Comparison of ENCODE assay signal across 33 cellular contexts in the genomic region with DNA sequence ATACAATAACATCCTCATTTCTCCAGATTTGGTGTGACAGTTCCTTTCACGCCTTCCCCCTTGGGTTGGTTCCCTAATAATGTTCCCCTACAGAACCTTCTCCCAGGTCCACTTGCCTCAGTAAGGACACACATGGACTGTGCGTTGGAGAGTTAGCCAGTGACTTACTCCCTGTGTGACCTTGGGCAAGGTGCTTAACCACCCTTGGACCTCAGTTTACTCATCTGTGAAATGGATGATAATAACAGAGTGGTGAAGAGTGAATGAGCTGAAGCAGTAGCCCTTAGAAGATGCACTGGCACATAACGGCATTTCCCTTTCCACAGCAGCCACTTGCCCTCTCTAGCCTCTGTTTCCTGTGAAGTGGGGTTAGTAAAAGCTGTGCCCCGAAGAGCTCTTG.
"Had no signal": no experiment of that assay in that cellular context is flagged by ENCODE, and none has a peak within 500 bp of the region (broad histone marks: within the 10 kb centered on the region; RNA-seq: fewer than 3 reads in every experiment).

No MANE protein-coding gene starts in this region.

- ATAC-seq: esophagus mucosa, heart left ventricle, left lobe of liver, lower lobe of right lung, mucosa of descending colon, pancreas, T-helper 17 cell had no signal

- H3K9me3 ChIP-seq: lower lobe of right lung, mucosa of descending colon, neutrophil, pancreas, prostate gland, suprapubic skin, transverse colon had no signal

- H3K4me3 Mint-ChIP-seq: activated CD4-positive, alpha-beta memory T cell treated with anti-CD3 and anti-CD28 coated beads for 36 hours; activated CD4-positive, alpha-beta T cell treated with anti-CD3 and anti-CD28 coated beads, Interleukin-2, amount 10 ng/mL, durations not matched to agents 24 days and 14 days; activated naive CD4-positive, alpha-beta T cell treated with anti-CD3 and anti-CD28 coated beads, Interleukin-2, amount 10 ng/mL, durations not matched to agents 7 days and 5 days; activated naive CD8-positive, alpha-beta T cell treated with anti-CD3 and anti-CD28 coated beads, Interleukin-2, amount 10 ng/mL, durations not matched to agents 7 days and 5 days; activated T-helper 1 cell treated with anti-CD3 and anti-CD28 coated beads, Interleukin-12 subunit alpha, Interleukin-12 subunit beta, Interleukin-2, Interleukin-4 antibody, amounts not matched to agents 30 ng/mL and 10 ng/mL and 1 ng/mL, durations not matched to agents 14 hours and 24 hours and 36 hours; dendritic cell treated with granulocyte-macrophage colony-stimulating factor and Interleukin-4, amounts not matched to agents 40 ng/mL and 50 ng/mL, for 4 days; endodermal cell; natural killer cell treated with Interleukin-12 subunit alpha and Interleukin-12 subunit beta and Interleukin-15 and Interleukin-18, amount 100 ng/mL, for 72 hours; T-helper 17 cell had no signal

- H3K4me1 ChIP-seq: heart left ventricle, lower lobe of right lung, pancreas, prostate gland, suprapubic skin, transverse colon had no signal

- H3K27ac Mint-ChIP-seq: activated CD4-positive, alpha-beta memory T cell treated with anti-CD3 and anti-CD28 coated beads for 36 hours; activated CD4-positive, alpha-beta T cell treated with anti-CD3 and anti-CD28 coated beads, Interleukin-2, amount 10 ng/mL, durations not matched to agents 24 days and 14 days; activated naive CD4-positive, alpha-beta T cell treated with anti-CD3 and anti-CD28 coated beads, Interleukin-2, amount 10 ng/mL, durations not matched to agents 7 days and 5 days; activated naive CD8-positive, alpha-beta T cell treated with anti-CD3 and anti-CD28 coated beads, Interleukin-2, amount 10 ng/mL, durations not matched to agents 7 days and 5 days; activated T-helper 1 cell treated with anti-CD3 and anti-CD28 coated beads, Interleukin-12 subunit alpha, Interleukin-12 subunit beta, Interleukin-2, Interleukin-4 antibody, amounts not matched to agents 30 ng/mL and 10 ng/mL and 1 ng/mL, durations not matched to agents 14 hours and 24 hours and 36 hours; dendritic cell treated with granulocyte-macrophage colony-stimulating factor and Interleukin-4, amounts not matched to agents 40 ng/mL and 50 ng/mL, for 4 days; endodermal cell; natural killer cell treated with Interleukin-12 subunit alpha and Interleukin-12 subunit beta and Interleukin-15 and Interleukin-18, amount 100 ng/mL, for 72 hours; T-helper 17 cell had no signal

- FAIRE-seq: pancreas had no signal

- H3K36me3 ChIP-seq: heart left ventricle, lower lobe of right lung, neutrophil, pancreas, prostate gland, suprapubic skin, transverse colon, WERI-Rb-1 had no signal

- DNase-seq: activated CD4-positive, alpha-beta memory T cell treated with anti-CD3 and anti-CD28 coated beads for 36 hours; activated CD4-positive, alpha-beta T cell treated with anti-CD3 and anti-CD28 coated beads, Interleukin-2, amount 10 ng/mL, durations not matched to agents 24 days and 14 days; activated CD4-positive, CD25-positive, alpha-beta regulatory T cell treated with anti-CD3 and anti-CD28 coated beads, Interleukin-2, amount 50 U/mL, for 72 hours; activated CD8-positive, alpha-beta memory T cell treated with anti-CD3 and anti-CD28 coated beads, Interleukin-2, amount 50 U/mL, for 4 hours; activated gamma-delta T cell; activated naive CD4-positive, alpha-beta T cell treated with anti-CD3 and anti-CD28 coated beads, Interleukin-2, amount 10 ng/mL, durations not matched to agents 7 days and 5 days; activated naive CD8-positive, alpha-beta T cell treated with anti-CD3 and anti-CD28 coated beads, Interleukin-2, amount 10 ng/mL, durations not matched to agents 7 days and 5 days; activated T-cell treated with anti-CD3 and anti-CD28 coated beads, Interleukin-2, amount 50 U/mL, for 1 hour; central memory CD4-positive, alpha-beta T cell; endodermal cell; foreskin fibroblast; heart left ventricle; kidney glomerular epithelial cell; lower lobe of right lung; mucosa of descending colon; pancreas; retina; stimulated activated CD4-positive, alpha-beta T cell treated with anti-CD3 and anti-CD28 coated beads, Interleukin-1b, Interleukin-23, amount 100 ng/mL, for 48 hours; stimulated activated naive CD4-positive, alpha-beta T cell; SW 1271; T-helper 17 cell; T1000; transverse colon had no signal

- H3K27ac ChIP-seq: heart left ventricle, lower lobe of right lung, neutrophil, pancreas, prostate gland, suprapubic skin, transverse colon, WERI-Rb-1 had no signal

- H3K36me3 Mint-ChIP-seq: activated CD4-positive, alpha-beta memory T cell treated with anti-CD3 and anti-CD28 coated beads for 36 hours; activated naive CD4-positive, alpha-beta T cell treated with anti-CD3 and anti-CD28 coated beads, Interleukin-2, amount 10 ng/mL, durations not matched to agents 7 days and 5 days; activated naive CD8-positive, alpha-beta T cell treated with anti-CD3 and anti-CD28 coated beads, Interleukin-2, amount 10 ng/mL, durations not matched to agents 7 days and 5 days; natural killer cell treated with Interleukin-12 subunit alpha and Interleukin-12 subunit beta and Interleukin-15 and Interleukin-18, amount 100 ng/mL, for 72 hours had no signal

- H3K27me3 ChIP-seq: heart left ventricle, pancreas, suprapubic skin, transverse colon had no signal

- H3K9me3 Mint-ChIP-seq: activated CD4-positive, alpha-beta T cell treated with anti-CD3 and anti-CD28 coated beads, Interleukin-2, amount 10 ng/mL, durations not matched to agents 24 days and 14 days; activated T-helper 1 cell treated with anti-CD3 and anti-CD28 coated beads, Interleukin-12 subunit alpha, Interleukin-12 subunit beta, Interleukin-2, Interleukin-4 antibody, amounts not matched to agents 30 ng/mL and 10 ng/mL and 1 ng/mL, durations not matched to agents 14 hours and 24 hours and 36 hours; dendritic cell treated with granulocyte-macrophage colony-stimulating factor and Interleukin-4, amounts not matched to agents 40 ng/mL and 50 ng/mL, for 4 days; endodermal cell; natural killer cell treated with Interleukin-12 subunit alpha and Interleukin-12 subunit beta and Interleukin-15 and Interleukin-18, amount 100 ng/mL, for 72 hours had no signal

- H3K4me3 ChIP-seq: heart left ventricle, lower lobe of right lung, mucosa of descending colon, pancreas, prostate gland, smooth muscle cell, suprapubic skin, transverse colon had no signal

- H3K27me3 Mint-ChIP-seq: activated CD4-positive, alpha-beta memory T cell treated with anti-CD3 and anti-CD28 coated beads for 36 hours; activated CD4-positive, alpha-beta T cell treated with anti-CD3 and anti-CD28 coated beads, Interleukin-2, amount 10 ng/mL, durations not matched to agents 24 days and 14 days; activated naive CD4-positive, alpha-beta T cell treated with anti-CD3 and anti-CD28 coated beads, Interleukin-2, amount 10 ng/mL, durations not matched to agents 7 days and 5 days; dendritic cell treated with granulocyte-macrophage colony-stimulating factor and Interleukin-4, amounts not matched to agents 40 ng/mL and 50 ng/mL, for 4 days had no signal

- H3K4me2 ChIP-seq: smooth muscle cell had no signal

- H3K4me1 Mint-ChIP-seq: activated CD4-positive, alpha-beta T cell treated with anti-CD3 and anti-CD28 coated beads, Interleukin-2, amount 10 ng/mL, durations not matched to agents 24 days and 14 days; activated naive CD4-positive, alpha-beta T cell treated with anti-CD3 and anti-CD28 coated beads, Interleukin-2, amount 10 ng/mL, durations not matched to agents 7 days and 5 days; activated naive CD8-positive, alpha-beta T cell treated with anti-CD3 and anti-CD28 coated beads, Interleukin-2, amount 10 ng/mL, durations not matched to agents 7 days and 5 days; T-helper 17 cell had no signal
